ENCODE assay signal across 8 cellular contexts in genomic region chr1:224203243-224204016, GRCh38. TPM values are rescaled to one million over a fixed set of nuclear protein-coding genes. Genes with fewer than 3 reads are reported as not detected.
DNase-seq lines count a peak whose midpoint lies in the region; ATAC-seq, FAIRE-seq and TF ChIP-seq lines count a peak whose summit lies in the region.

No MANE protein-coding gene starts in this region.

- no peaks in the 10 kb centered on the region for H3K27me3 ChIP-seq in A673 (replicated peaks; ENCODE audit: insufficient read depth, low read depth, low read length, poor library complexity)

- no peak for TF ChIP-seq CTCF in A673 (conservative IDR thresholded peaks at IDR 0.05; ENCODE audit: low read depth, low read length)

- ATAC-seq in HG03575 (IDR thresholded peaks at IDR 0.05; ENCODE audit: extremely low read depth, insufficient number of reproducible peaks, low FRiP score, unreplicated experiment): peak; percentile 45
- ATAC-seq in stimulated activated naive CD8-positive, alpha-beta T cell treated with anti-CD3 and anti-CD28 coated beads, Interleukin-15, Interleukin-2, amounts not matched to agents 100 U/mL and 50 U/mL, for 24 hours: no peak

- H3K36me3 ChIP-seq in A673 (ENCODE audit: insufficient read depth, low read length, poor library complexity, severe bottlenecking): no peaks in the 10 kb centered on the region

- FAIRE-seq in GM19239 (lab: Jason Lieb, UNC): peak; percentile 85

- intact Hi-C loops in A673 (cut with micrococcal nuclease; ENCODE audit: unreplicated experiment): no loop called here

- no peak overlapping the region for H3K27ac ChIP-seq in A673 (ENCODE audit: low read depth, low read length, poor library complexity, severe bottlenecking)

- H3K9me3 ChIP-seq in A673 (ENCODE audit: low read depth, low read length, poor library complexity, severe bottlenecking): no peaks in the 10 kb centered on the region

- H3K4me1 ChIP-seq in A673 (ENCODE audit: insufficient read depth, low read length, poor library complexity, severe bottlenecking): peaks cover 11% of the 10 kb centered on the region

- no TSS peak for BruUV-seq in A673 (replicated peaks; lab: Mats Ljungman, UMichigan)

- DNase-seq in A673 (ENCODE audit: low spot score): peak; percentile 32
- DNase-seq in GM19239 (ENCODE audit: insufficient read length, low spot score): no peak
- DNase-seq in astrocyte of the hippocampus (ENCODE audit: low read depth, low spot score): peak; percentile 94
- peak; percentile 91 for DNase-seq in medulla oblongata (ENCODE audit: extremely low spot score)
- DNase-seq in NCI-H2227 treated with DMSO at 0.1 percent for 48 hours (lab: John Stamatoyannopoulos, UW): no peak
- no peak for DNase-seq in cerebellum (ENCODE audit: low spot score)
- no peak for DNase-seq in stimulated activated naive CD8-positive, alpha-beta T cell treated with anti-CD3 and anti-CD28 coated beads, Interleukin-15, Interleukin-2, amounts not matched to agents 100 U/mL and 50 U/mL, for 24 hours

- no peak overlapping the region for H3K4me3 ChIP-seq in A673 (ENCODE audit: low read depth, low read length, poor library complexity, severe bottlenecking)

- POLR2A ChIA-PET in A673 (lab: Charles Lee; ENCODE audit: low non-redundant PET): no interaction called here

- CTCF ChIA-PET in A673 (lab: Charles Lee): no interaction called here

RNA-seq across cellular contexts. Expression of gene DEGS1, which starts 20.4 kb away (rescaled TPM):
- total RNA-seq in A673 (2021) (55.4 and 70.0 TPM in 2 replicates), cerebellum (39.9 TPM)

Comparison
In these comparisons a context has a peak if more than half of its experiments do, and no peak if none do; other contexts are left out.
1. DNase-seq: peak in A673 (single experiment), astrocyte of the hippocampus (single experiment) and medulla oblongata (single experiment); none in GM19239 (single experiment), NCI-H2227 treated with DMSO at 0.1 percent for 48 hours (single experiment), cerebellum (single experiment) and stimulated activated naive CD8-positive, alpha-beta T cell treated with anti-CD3 and anti-CD28 coated beads, Interleukin-15, Interleukin-2, amounts not matched to agents 100 U/mL and 50 U/mL, for 24 hours (single experiment).